14 cellular contexts compared by ENCODE assay signal in genomic region chr2:182611009-182611408, GRCh38.
"Had no signal": no experiment of that assay in that cellular context is flagged by ENCODE, and none has a peak within 500 bp of the region (broad histone marks: within the 10 kb centered on the region; RNA-seq: fewer than 3 reads in every experiment).

No MANE protein-coding gene starts in this region.

- H3K36me3 ChIP-seq: tibial nerve, vagina had no signal

- H3K27me3 ChIP-seq: body of pancreas, tibial nerve, vagina had no signal

- DNase-seq: activated CD4-positive, alpha-beta T cell treated with anti-CD3 and anti-CD28 coated beads, Interleukin-2, amount 50 U/mL, for 1 hour; activated T-cell treated with anti-CD3 and anti-CD28 coated beads for 4 hours; body of pancreas; cortex of kidney; effector memory CD8-positive, alpha-beta T cell; erythroblast; hippocampal formation; left cardiac atrium; naive thymus-derived CD4-positive, alpha-beta T cell; right cardiac atrium had no signal

- H3K4me1 ChIP-seq: body of pancreas, tibial nerve, vagina had no signal

- H3K9me3 ChIP-seq: body of pancreas, vagina had no signal

- H3K27ac ChIP-seq: body of pancreas, tibial nerve, vagina had no signal

- ATAC-seq: body of pancreas; effector memory CD8-positive, alpha-beta T cell; left cardiac atrium; naive thymus-derived CD4-positive, alpha-beta T cell; right cardiac atrium; stimulated activated effector memory CD8-positive, alpha-beta T cell treated with anti-CD3 and anti-CD28 coated beads, Interleukin-12 subunit alpha, Interleukin-12 subunit beta, amount 100 ng/mL, for 72 hours had no signal

- H3K4me3 ChIP-seq: body of pancreas, lung, tibial nerve, vagina had no signal
